1 cellular context compared by ENCODE assay signal in genomic region chr22:19974935-19975706, GRCh38.
TF ChIP-seq lines count a peak whose summit lies in the region.

No MANE protein-coding gene starts in this region.

TF ChIP-seq in K562, 482 proteins besides CTCF, POLR2A, EP300 and RAD21 (continued from another document):
- TF ChIP-seq ZBTB2 (IDR thresholded peaks at IDR 0.05): peak; percentile 62; the same call in 1 of the 2 replicates
- TF ChIP-seq XRCC3 (IDR thresholded peaks at IDR 0.05): no peak
- peak; percentile 61 for TF ChIP-seq RBBP5 (IDR thresholded peaks at IDR 0.05; ENCODE audit: borderline replicate concordance, insufficient read depth, low read length, poor library complexity, severe bottlenecking)
- TF ChIP-seq ZNF668 (CRISPR knock-in tag; IDR thresholded peaks at IDR 0.05): 0 out of 2 replicates have a peak, but pooled peaks have one; percentile 41
- TF ChIP-seq HNRNPLL (IDR thresholded peaks at IDR 0.05; ENCODE audit: low read depth, low read length, poor library complexity, severe bottlenecking): peak; percentile 23
- peak; percentile 7; the same call in 1 of the 2 replicates for TF ChIP-seq TEAD4 (IDR thresholded peaks at IDR 0.05; ENCODE audit: low read length)
- no peak for TF ChIP-seq TEAD4 (CRISPR knock-in tag; IDR thresholded peaks at IDR 0.05; ENCODE audit: borderline replicate concordance)
- 0 out of 2 replicates have a peak, but pooled peaks have one; percentile 28 for TF ChIP-seq PTBP1 (IDR thresholded peaks at IDR 0.05; ENCODE audit: low read depth, low read length)
- peak; percentile 53; the same call in 1 of the 2 replicates for TF ChIP-seq MTA2 (IDR thresholded peaks at IDR 0.05; ENCODE audit: low read depth)
- peak; percentile 11 to 38; a peak in 1 of 4 replicates for TF ChIP-seq TRIM24 (IDR thresholded peaks at IDR 0.05)
- no peak for TF ChIP-seq ZNF785 (CRISPR knock-in tag; IDR thresholded peaks at IDR 0.05)
